In the genomic region with DNA sequence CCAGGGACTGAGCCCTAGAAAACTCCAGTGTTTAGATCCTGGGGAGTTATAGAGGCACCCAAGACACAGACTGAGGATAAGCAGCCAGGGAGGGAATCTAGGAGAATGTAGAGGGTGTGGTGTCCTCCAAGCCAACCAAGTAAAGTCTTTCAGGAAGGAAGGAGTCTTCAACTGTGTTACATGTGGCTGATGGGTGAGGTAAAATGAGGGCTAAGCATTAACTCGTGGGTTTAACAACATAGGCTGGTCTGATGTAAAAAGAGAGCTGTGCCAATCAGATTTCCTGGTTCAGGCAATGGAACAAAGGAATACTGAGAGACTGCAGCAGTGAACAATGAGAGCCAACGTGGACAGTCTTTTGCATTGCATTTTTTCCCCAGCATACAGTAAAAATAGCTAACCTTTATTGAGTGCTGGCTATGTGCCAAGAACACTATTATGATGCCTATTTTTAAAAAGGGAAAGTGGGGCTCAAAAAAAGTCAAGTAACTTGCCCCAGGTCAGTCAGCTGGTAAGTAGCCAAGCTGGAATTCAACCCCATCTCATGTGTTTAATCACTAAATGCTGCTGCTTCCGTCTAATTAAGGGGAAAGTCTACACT, we compare ENCODE assay signal across 1 cellular context.
TF ChIP-seq lines count a peak whose summit lies in the region.

No MANE protein-coding gene starts in this region.

TF ChIP-seq in SK-N-SH treated with all-trans-retinoic acid at 6 μM for 48 hours, 23 proteins besides CTCF, POLR2A, EP300 and RAD21 (continued from another document):
- no peak for TF ChIP-seq POU6F1 (CRISPR knock-in tag; IDR thresholded peaks at IDR 0.05; ENCODE audit: borderline replicate concordance, low read depth)
- no peak for TF ChIP-seq CREB5 (CRISPR knock-in tag; IDR thresholded peaks at IDR 0.05; ENCODE audit: low read depth)
- TF ChIP-seq ZC3H10 (CRISPR knock-in tag; IDR thresholded peaks at IDR 0.05): no peak
- no peak for TF ChIP-seq CSRNP3 (CRISPR knock-in tag; IDR thresholded peaks at IDR 0.05)
- TF ChIP-seq BACH2 (CRISPR knock-in tag; IDR thresholded peaks at IDR 0.05; ENCODE audit: borderline replicate concordance): no peak
- TF ChIP-seq SNAI2 (CRISPR knock-in tag; IDR thresholded peaks at IDR 0.05): no peak
- TF ChIP-seq ZNF70 (CRISPR knock-in tag; IDR thresholded peaks at IDR 0.05): no peak
- TF ChIP-seq ZFP30 (CRISPR knock-in tag; IDR thresholded peaks at IDR 0.05): no peak
TF ChIP-seq in SK-N-SH treated with all-trans-retinoic acid at 6 μM for 48 hours: peak in this region for 0.
